ENCODE assay signal across 1 cellular context in genomic region chr19:57239982-57240310, GRCh38.
TF ChIP-seq lines count a peak whose summit lies in the region.

No MANE protein-coding gene starts in this region.

TF ChIP-seq in HCT116, 20 proteins besides CTCF, POLR2A, EP300 and RAD21 (continued from another document):
- no peak for TF ChIP-seq REST (IDR thresholded peaks at IDR 0.05; ENCODE audit: low read depth)
- no peak for TF ChIP-seq ZFX (IDR thresholded peaks at IDR 0.05)
- no peak for TF ChIP-seq SP1 (IDR thresholded peaks at IDR 0.05; ENCODE audit: low read depth)
